In the genomic region with DNA sequence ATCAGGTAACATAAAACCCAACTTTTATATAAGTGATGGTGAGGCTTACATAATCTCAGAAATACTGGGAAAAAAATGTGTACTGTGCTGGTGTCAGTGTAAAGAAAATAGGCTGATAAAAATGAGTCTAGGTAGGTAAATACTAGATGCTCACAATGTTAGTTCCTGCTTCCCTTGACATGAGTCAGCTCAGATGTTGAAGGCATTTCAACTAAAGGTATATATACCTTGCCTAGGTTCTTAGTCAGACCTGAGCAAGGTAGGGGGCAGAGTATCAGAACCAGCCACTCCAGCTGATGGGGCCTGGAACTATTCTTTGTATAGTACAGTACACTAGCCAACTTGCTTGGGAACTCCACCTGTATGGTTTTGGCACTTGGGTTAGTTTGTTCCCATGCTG, we compare ENCODE assay signal across 28 cellular contexts. TPM values are rescaled to one million over a fixed set of nuclear protein-coding genes. Genes with fewer than 3 reads are reported as not detected.
"Had no signal": no experiment of that assay in that cellular context is flagged by ENCODE, and none has a peak within 500 bp of the region (broad histone marks: within the 10 kb centered on the region; RNA-seq: fewer than 3 reads in every experiment).

No MANE protein-coding gene starts in this region.

- H3K4me2 ChIP-seq: neural progenitor cell, smooth muscle cell had no signal

- H3K36me3 ChIP-seq: left lung, neural progenitor cell, neutrophil, right atrium auricular region, right lobe of liver, stomach, thyroid gland, transverse colon, upper lobe of left lung, vagina had no signal

- H3K4me1 ChIP-seq: left lung, neural progenitor cell, parathyroid adenoma, psoas muscle, right atrium auricular region, right lobe of liver, stomach, testis, thyroid gland, transverse colon, upper lobe of left lung, vagina had no signal

- H3K27me3 ChIP-seq: left lung, neural progenitor cell, neutrophil, right atrium auricular region, right lobe of liver, stomach, testis, thyroid gland, transverse colon, upper lobe of left lung, vagina had no signal

- H3K9ac ChIP-seq: neural progenitor cell, parathyroid adenoma had no signal

- H2AFZ ChIP-seq: neural progenitor cell, parathyroid adenoma had no signal

- DNase-seq: islet precursor cell; kidney glomerular epithelial cell; left colon; left lung; mesendoderm; naive B cell; natural killer cell; nephron progenitor cell; occipital lobe; psoas muscle; right lobe of liver; stimulated activated CD4-positive, alpha-beta T cell treated with anti-CD3 and anti-CD28 coated beads, Interleukin-1b, Interleukin-23, amount 100 ng/mL, for 48 hours; stimulated activated CD4-positive, alpha-beta T cell treated with anti-CD3 and anti-CD28 coated beads, Interleukin-2, amount 100 ng/mL, for 48 hours; stimulated activated naive B cell treated with anti-CD40 and anti-IgM and Interleukin-4, amounts not matched to agents 10 μg/mL and 1 μg/mL and 100 μg/mL, for 72 hours; stimulated activated naive CD8-positive, alpha-beta T cell treated with anti-CD3 and anti-CD28 coated beads, Interleukin-15, Interleukin-2, amounts not matched to agents 100 U/mL and 50 U/mL, for 24 hours; stomach; testis; thyroid gland; transverse colon; upper lobe of left lung had no signal

- ATAC-seq: left colon; left lung; natural killer cell; psoas muscle; right lobe of liver; stimulated activated naive B cell treated with anti-CD40 and anti-IgM and Interleukin-4, amounts not matched to agents 10 μg/mL and 1 μg/mL and 100 μg/mL, for 72 hours; stimulated activated naive CD8-positive, alpha-beta T cell treated with anti-CD3 and anti-CD28 coated beads, Interleukin-15, Interleukin-2, amounts not matched to agents 100 U/mL and 50 U/mL, for 24 hours had no signal

- H3K27ac ChIP-seq: left lung, neural progenitor cell, neutrophil, parathyroid adenoma, psoas muscle, right atrium auricular region, right lobe of liver, stomach, testis, thyroid gland, transverse colon, upper lobe of left lung, vagina had no signal

- H3K9me3 ChIP-seq: left lung, neutrophil, psoas muscle, right atrium auricular region, right lobe of liver, stomach, testis, thyroid gland, transverse colon, upper lobe of left lung, vagina had no signal

- H3K4me3 ChIP-seq: left lung, lung, neural progenitor cell, psoas muscle, right atrium auricular region, right lobe of liver, smooth muscle cell, stomach, testis, thyroid gland, transverse colon, upper lobe of left lung, vagina had no signal

- H3K79me2 ChIP-seq: parathyroid adenoma had no signal

RNA-seq across cellular contexts. Expression of a gene that starts 51.0 kb away (rescaled TPM):
- polyA plus RNA-seq: liver, smooth muscle cell, stomach had no signal
